7 cellular contexts compared by ENCODE assay signal in the genomic region with DNA sequence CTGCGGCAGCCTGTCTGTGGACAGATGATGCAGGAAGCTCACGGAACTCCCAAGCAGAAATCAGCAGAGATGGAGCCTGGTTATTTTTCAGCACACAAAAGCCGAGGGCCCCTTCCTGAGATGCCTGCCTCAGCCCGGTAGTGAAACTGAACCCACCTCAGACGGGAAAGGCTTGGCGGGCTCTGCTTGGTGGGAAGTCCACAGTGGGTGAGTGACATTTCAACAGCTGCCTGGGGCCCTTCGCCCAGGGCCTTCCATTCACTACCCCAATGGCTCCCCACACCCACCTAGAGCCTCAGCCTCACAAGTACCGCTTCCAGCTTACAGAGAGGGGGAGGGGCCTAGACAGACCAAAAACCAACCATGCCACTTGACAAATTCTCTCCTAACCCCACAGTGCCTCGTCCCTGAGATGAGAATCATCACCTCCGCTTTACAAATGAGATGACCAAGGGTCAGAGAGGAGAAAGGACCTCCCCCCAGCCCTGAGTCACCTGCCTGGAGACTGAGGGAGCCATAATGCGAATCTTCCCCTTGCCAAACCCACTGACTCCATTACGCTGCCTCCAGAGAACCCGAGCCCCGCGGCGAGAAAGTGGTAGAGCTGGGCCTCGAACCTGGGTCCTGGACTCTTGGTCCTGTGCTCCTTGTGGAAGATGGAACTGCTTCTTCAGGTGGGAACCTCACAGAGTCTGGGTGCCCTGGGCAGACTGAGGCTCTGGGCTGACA. TPM values are rescaled to one million over a fixed set of nuclear protein-coding genes. Genes with fewer than 3 reads are reported as not detected.
DNase-seq lines count a peak whose midpoint lies in the region; ATAC-seq and TF ChIP-seq lines count a peak whose summit lies in the region.

No MANE protein-coding gene starts in this region.

- H3K4me1 Mint-ChIP-seq in naive B cell: peaks cover 59 to 89% (median 77%) of the 10 kb centered on the region in 3 donors

- H3K27ac Mint-ChIP-seq in naive B cell: peak overlapping the region; percentile 99 to 100 (median 100)

- H3K9me3 ChIP-seq in testis: no peaks in the 10 kb centered on the region

- WGBS in testis, 2 donors: 77 to 83% methylated on average over 11 to 17 of the region's 17 CpGs

- H3K4me1 ChIP-seq in testis: peaks cover 44% of the 10 kb centered on the region

- H3K27ac ChIP-seq in testis: peak overlapping the region; percentile 49 to 84

- intact Hi-C loops in testis (cut with DNase I; ENCODE audit: low total_unique reads): no loop called here

- no peaks in the 10 kb centered on the region for H3K9me3 Mint-ChIP-seq in naive B cell

- no peaks in the 10 kb centered on the region for H3K27me3 ChIP-seq in testis

- H3K36me3 Mint-ChIP-seq in naive B cell: no peaks in the 10 kb centered on the region

- no peaks in the 10 kb centered on the region for H3K27me3 Mint-ChIP-seq in naive B cell

- H3K36me3 ChIP-seq in testis (ENCODE audit: low read depth, missing control alignments): no peaks in the 10 kb centered on the region

- DNase-seq in activated T-helper 1 cell treated with anti-CD3 and anti-CD28 coated beads, Interleukin-2, amount 50 U/mL, for 16 hours (ENCODE audit: low read depth in 1 of 2, low spot score in 1 of 2): peak; percentile 20 to 52
- DNase-seq in naive B cell (peak; percentile 73), testis (no peak), occipital lobe (lab: John Stamatoyannopoulos, UW) (no peak), H4 (ENCODE audit: low spot score) (no peak)

- TF ChIP-seq CTCF in testis (IDR thresholded peaks at IDR 0.05): no peak

- H3K4me3 Mint-ChIP-seq in naive B cell: peak overlapping the region; percentile 85 to 96 (median 91)

- H3K4me3 ChIP-seq in testis: no peak overlapping the region

- no peak for TF ChIP-seq POLR2A in testis (IDR thresholded peaks at IDR 0.05)

- ATAC-seq in GM21367 (IDR thresholded peaks at IDR 0.05; ENCODE audit: unreplicated experiment): peak; percentile 26
- ATAC-seq in HG03571 (IDR thresholded peaks at IDR 0.05; ENCODE audit: unreplicated experiment): peak; percentile 21
- ATAC-seq in naive B cell (ENCODE audit: low read depth in 2 of 2): peak; percentile 22 to 26

RNA-seq across cellular contexts. Expression of gene ECE1, which starts 3.4 kb away (rescaled TPM):
- polyA plus RNA-seq in naive B cell (ENCODE audit: low read depth in 6 of 6) (10 to 100 TPM in 5 of 6 donors, 1 to 10 TPM in 1; 6.9 to 44.5 (median 20.8) TPM), testis (ENCODE audit: insufficient read depth, low read depth, low replicate concordance) (66.1 TPM)
- total RNA-seq in testis (100 to 1,000 TPM in 1 of 2 donors, 10 to 100 TPM in 1; 96.4 to 101 TPM), occipital lobe (9.5 TPM)
- total RNA-seq in H4 (2014; rRNA removed; shearing (Covaris generic)): 55.2 and 64.7 TPM in 2 replicates

Comparison
In these comparisons a context has a peak if more than half of its experiments do, and no peak if none do; other contexts are left out.
1. DNase-seq: peak in activated T-helper 1 cell treated with anti-CD3 and anti-CD28 coated beads, Interleukin-2, amount 50 U/mL, for 16 hours (2 of 2) and naive B cell (single experiment); none in testis (single experiment), occipital lobe (single experiment) and H4 (single experiment).
2. Peak in every context shown above with its lines, with median percentiles within 50 percentile points of each other: ATAC-seq.